8 cellular contexts compared by ENCODE assay signal in genomic region chr11:66438009-66438503, GRCh38. TPM values are rescaled to one million over a fixed set of nuclear protein-coding genes. Genes with fewer than 3 reads are reported as not detected.
DNase-seq lines count a peak whose midpoint lies in the region; ATAC-seq and TF ChIP-seq lines count a peak whose summit lies in the region.

No MANE protein-coding gene starts in this region.

- no peak for ATAC-seq in central memory CD8-positive, alpha-beta T cell (replicated peaks; ENCODE audit: extremely low read depth, poor library complexity, severe bottlenecking)
- no peak for ATAC-seq in GM18502 (IDR thresholded peaks at IDR 0.05; ENCODE audit: poor library complexity, unreplicated experiment)

- H3K27me3 ChIP-seq in HUES64 (ENCODE audit: insufficient read depth, low read length), result no peaks in the 10 kb centered on the region
- H3K27me3 ChIP-seq in muscle layer of duodenum (ENCODE audit: low read depth, low read length), result no peaks in the 10 kb centered on the region

- H3K4me1 ChIP-seq in HUES64 (ENCODE audit: insufficient read depth, low read length), result no peaks in the 10 kb centered on the region
- peaks cover 5 to 7% of the 10 kb centered on the region in 2 donors for H3K4me1 ChIP-seq in muscle layer of duodenum (ENCODE audit: control insufficient read depth in 1 of 2, insufficient read depth in 2 of 2, low read length in 2 of 2)

- H3K9me3 ChIP-seq in HUES64 (ENCODE audit: insufficient read depth, low read depth, low read length) (peaks cover 7% of the 10 kb centered on the region; the same call in 1 of the 2 replicates), muscle layer of duodenum (ENCODE audit: control insufficient read depth in 1 of 2, low read length in 2 of 2) (peaks cover 0 to 2% of the 10 kb centered on the region in 2 donors)

- H3K36me3 ChIP-seq in HUES64 (ENCODE audit: insufficient read depth, low read length) (peaks cover 28% of the 10 kb centered on the region), muscle layer of duodenum (ENCODE audit: control insufficient read depth in 1 of 2, insufficient read depth in 2 of 2, low read length in 2 of 2) (peaks cover 7 to 25% of the 10 kb centered on the region in 2 donors)

- H3K4me3 Mint-ChIP-seq in central memory CD8-positive, alpha-beta T cell, result peak overlapping the region; percentile 86

- H3K27ac Mint-ChIP-seq in central memory CD8-positive, alpha-beta T cell (ENCODE audit: low read depth), result peak overlapping the region; percentile 75

- H3K4me3 ChIP-seq in AG09309 (ENCODE audit: control insufficient read depth, low read depth, low read length) (peak overlapping the region; percentile 87), HUES64 (ENCODE audit: low read length) (peak overlapping the region; percentile 71), muscle layer of duodenum (ENCODE audit: low read depth in 1 of 2, low read length in 2 of 2) (peak overlapping the region; percentile 86 to 91)

- peaks cover 3% of the 10 kb centered on the region for H3K27me3 Mint-ChIP-seq in central memory CD8-positive, alpha-beta T cell

- peaks cover 18% of the 10 kb centered on the region for H3K36me3 Mint-ChIP-seq in central memory CD8-positive, alpha-beta T cell (ENCODE audit: insufficient read depth)

- 6% methylated on average over 11 of the region's 12 CpGs for WGBS in HUES64

- DNase-seq in AG09309 (ENCODE audit: low read depth), result no peak
- no peak for DNase-seq in central memory CD8-positive, alpha-beta T cell (ENCODE audit: low spot score in 2 of 2)
- DNase-seq in foreskin melanocyte, result no peak
- DNase-seq in germinal center (ENCODE audit: low spot score), result no peak
- no peak for DNase-seq in NCI-H1105 treated with DMSO at 0.1 percent for 48 hours (lab: John Stamatoyannopoulos, UW)

- no peaks in the 10 kb centered on the region for H3K9me3 Mint-ChIP-seq in central memory CD8-positive, alpha-beta T cell

- no peak for TF ChIP-seq CTCF in AG09309 (IDR thresholded peaks at IDR 0.05; ENCODE audit: control insufficient read depth, insufficient read depth, low read depth, low read length, missing control alignments)

- H3K9ac ChIP-seq in HUES64 (ENCODE audit: low read depth, low read length), result peak overlapping the region; percentile 88

- peaks cover 13% of the 10 kb centered on the region for H3K4me1 Mint-ChIP-seq in central memory CD8-positive, alpha-beta T cell

- H3K27ac ChIP-seq in HUES64 (ENCODE audit: low read depth, low read length) (peak overlapping the region; percentile 87), muscle layer of duodenum (ENCODE audit: low read length) (peak overlapping the region; percentile 91)

RNA-seq across cellular contexts. Expression of gene MRPL11, which starts 0.6 kb away (rescaled TPM):
- polyA plus RNA-seq in HUES64 (2013, experiment 1 of 2), result 112 TPM
- polyA plus RNA-seq in HUES64 (2013, experiment 2 of 2), result 113 TPM

RNA-seq across cellular contexts. Expression of gene NPAS4, which starts 17.2 kb away (rescaled TPM):
- polyA plus RNA-seq in HUES64 (2013, experiment 1 of 2), result 0.35 TPM
- 0.19 TPM for polyA plus RNA-seq in HUES64 (2013, experiment 2 of 2)

RNA-seq across cellular contexts. Expression of gene PELI3, which starts 28.6 kb away (rescaled TPM):
- 3.6 TPM for polyA plus RNA-seq in HUES64 (2013, experiment 1 of 2)
- 4.8 TPM for polyA plus RNA-seq in HUES64 (2013, experiment 2 of 2)

RNA-seq across cellular contexts. Expression of gene DPP3, which starts 42.2 kb away (rescaled TPM):
- polyA plus RNA-seq in HUES64 (2013, experiment 1 of 2), result 51.1 TPM
- 46.3 TPM for polyA plus RNA-seq in HUES64 (2013, experiment 2 of 2)
